In genomic region chr22:47645450-47645914, GRCh38 we compare ENCODE assay signal across 1 cellular context.
TF ChIP-seq lines count a peak whose summit lies in the region.

No MANE protein-coding gene starts in this region.

TF ChIP-seq in HepG2, 621 proteins besides CTCF, POLR2A, EP300 and RAD21 (continued from another document):
- TF ChIP-seq ISL2 (CRISPR knock-in tag; IDR thresholded peaks at IDR 0.05) (no peak), YEATS2 (CRISPR knock-in tag; IDR thresholded peaks at IDR 0.05; ENCODE audit: borderline replicate concordance) (no peak)
